ENCODE assay signal across 7 cellular contexts in genomic region chr5:179827684-179828083, GRCh38. TPM values are rescaled to one million over a fixed set of nuclear protein-coding genes. Genes with fewer than 3 reads are reported as not detected.
A peak's percentile ranks its signal among the peaks of the same experiment; 100 is the strongest.
DNase-seq lines count a peak whose midpoint lies in the region; ATAC-seq and TF ChIP-seq lines count a peak whose summit lies in the region.

No MANE protein-coding gene starts in this region.

- CTCF ChIA-PET in WTC11 (lab: Charles Lee), result interaction anchor here (0.9 to 1.6 kb wide), 2 partner anchors 26 to 65 kb away, joined by 4 to 16 read pairs; no protein-coding TSS in a partner anchor

- H3K27me3 Mint-ChIP-seq in WTC11 (ENCODE audit: low read depth), result no peaks in the 10 kb centered on the region

- peaks cover 30% of the 10 kb centered on the region for H3K4me1 Mint-ChIP-seq in WTC11

- TF ChIP-seq CTCF in WTC11 (IDR thresholded peaks at IDR 0.05), result no peak
- no peak for TF ChIP-seq CTCF in cardiac muscle cell (IDR thresholded peaks at IDR 0.05; ENCODE audit: low read depth, low read length)

- no peaks in the 10 kb centered on the region for H3K27me3 ChIP-seq in cardiac muscle cell

- H3K36me3 ChIP-seq in cardiac muscle cell, result peaks cover 56% of the 10 kb centered on the region

- no peaks in the 10 kb centered on the region for H3K9me3 ChIP-seq in cardiac muscle cell (ENCODE audit: low read depth)

- peak overlapping the region; percentile 42 for H3K27ac Mint-ChIP-seq in WTC11

- H3K4me3 ChIP-seq in cardiac muscle cell, result no peak overlapping the region

- H3K4me3 Mint-ChIP-seq in WTC11, result no peak overlapping the region

- peaks cover 84% of the 10 kb centered on the region for H3K36me3 Mint-ChIP-seq in WTC11

- peak; percentile 58 for ATAC-seq in WTC11
- no peak for ATAC-seq in GM18873 (IDR thresholded peaks at IDR 0.05; ENCODE audit: low FRiP score, unreplicated experiment)
- no peak for ATAC-seq in HG02571 (IDR thresholded peaks at IDR 0.05; ENCODE audit: unreplicated experiment)

- POLR2A ChIA-PET in WTC11 (lab: Charles Lee), result interaction anchor here (0.5 kb wide), 1 partner anchor 126 kb away, joined by 5 read pairs; no protein-coding TSS in a partner anchor

- peak overlapping the region; percentile 6 for H3K27ac ChIP-seq in cardiac muscle cell

- in situ Hi-C loops in KBM-7 (cut with MboI; ENCODE audit: low pct_unique_long_range_greater_than_20kb, low sequenced_read_pairs), result no loop called here

- DNase-seq in KBM-7 (peak; percentile 76), WTC11 (ENCODE audit: low spot score) (no peak), cardiac muscle cell (ENCODE audit: low read depth in 1 of 2, low spot score in 1 of 2) (no peak), NCI-H2196 (lab: John Stamatoyannopoulos, UW; ENCODE audit: unreplicated experiment) (no peak)
- peak; percentile 39 to 46 for DNase-seq in stimulated activated CD8-positive, alpha-beta memory T cell treated with anti-CD3 and anti-CD28 coated beads, Interleukin-7, amount 100 ng/mL, for 4 hours (ENCODE audit: low read depth in 2 of 2)

- H3K4me1 ChIP-seq in cardiac muscle cell (ENCODE audit: low read depth), result no peaks in the 10 kb centered on the region

- 0 out of 2 replicates have a peak, but pooled peaks cover 4% of the 10 kb centered on the region for H3K9me3 Mint-ChIP-seq in WTC11

TF ChIP-seq in WTC11, 78 proteins besides CTCF, POLR2A, EP300 and RAD21 (continues in another document):
- TF ChIP-seq AFF4 (CRISPR knock-in tag; IDR thresholded peaks at IDR 0.05; ENCODE audit: borderline replicate concordance), result no peak
- TF ChIP-seq FOXK1 (CRISPR knock-in tag; IDR thresholded peaks at IDR 0.05), result no peak
- no peak for TF ChIP-seq SP1 (CRISPR knock-in tag; conservative IDR thresholded peaks at IDR 0.05)
- TF ChIP-seq PREB (CRISPR knock-in tag; IDR thresholded peaks at IDR 0.05; ENCODE audit: borderline replicate concordance), result no peak
- no peak for TF ChIP-seq CREM (CRISPR knock-in tag; IDR thresholded peaks at IDR 0.05)
- no peak for TF ChIP-seq USF2 (CRISPR knock-in tag; IDR thresholded peaks at IDR 0.05)
- TF ChIP-seq ZNF396 (CRISPR knock-in tag; IDR thresholded peaks at IDR 0.05; ENCODE audit: borderline replicate concordance), result no peak
- no peak for TF ChIP-seq SMAD4 (CRISPR knock-in tag; IDR thresholded peaks at IDR 0.05)
- TF ChIP-seq ZNF281 (CRISPR knock-in tag; IDR thresholded peaks at IDR 0.05), result no peak
- no peak for TF ChIP-seq OVOL2 (CRISPR knock-in tag; IDR thresholded peaks at IDR 0.05; ENCODE audit: borderline replicate concordance)
- TF ChIP-seq ZNF423 (CRISPR knock-in tag; IDR thresholded peaks at IDR 0.05), result no peak
- TF ChIP-seq ZNF219 (CRISPR knock-in tag; IDR thresholded peaks at IDR 0.05; ENCODE audit: borderline replicate concordance), result no peak
- TF ChIP-seq CBFB (CRISPR knock-in tag; IDR thresholded peaks at IDR 0.05; ENCODE audit: low read depth), result no peak
- TF ChIP-seq AR (CRISPR knock-in tag; IDR thresholded peaks at IDR 0.05), result no peak

RNA-seq across cellular contexts. Expression of gene SQSTM1, which starts 7.0 kb away (rescaled TPM):
- 78.5 to 95.2 TPM (median 86.5 TPM) in 3 replicates for total RNA-seq in WTC11 (2021)
- 110 and 115 TPM in 2 replicates for total RNA-seq in cardiac muscle cell
- polyA plus RNA-seq in cardiac muscle cell, result 108 and 144 TPM in 2 replicates

RNA-seq across cellular contexts. Expression of gene MGAT4B, which starts 21.0 kb away (rescaled TPM):
- 127 to 151 TPM (median 135 TPM) in 3 replicates for total RNA-seq in WTC11 (2021)
- total RNA-seq in cardiac muscle cell, result 192 and 196 TPM in 2 replicates
- polyA plus RNA-seq in cardiac muscle cell, result 184 and 221 TPM in 2 replicates

RNA-seq across cellular contexts. Expression of gene MRNIP, which starts 30.9 kb away (rescaled TPM):
- total RNA-seq in WTC11 (2021) (35.2 to 42.0 TPM (median 36.7 TPM) in 3 replicates), cardiac muscle cell (48.0 and 57.5 TPM in 2 replicates)
- polyA plus RNA-seq in cardiac muscle cell, result 28.8 and 40.3 TPM in 2 replicates

RNA-seq across cellular contexts. Expression of gene LTC4S, which starts 33.9 kb away (rescaled TPM):
- 2.6 to 4.5 TPM (median 3.0 TPM) in 3 replicates for total RNA-seq in WTC11 (2021)
- total RNA-seq in cardiac muscle cell, result 5.3 and 10.2 TPM in 2 replicates
- 7.8 and 14.0 TPM in 2 replicates for polyA plus RNA-seq in cardiac muscle cell

Comparison
In these comparisons a context has a peak if more than half of its experiments do, and no peak if none do; other contexts are left out.
1. DNase-seq: peak in KBM-7 (single experiment) and stimulated activated CD8-positive, alpha-beta memory T cell treated with anti-CD3 and anti-CD28 coated beads, Interleukin-7, amount 100 ng/mL, for 4 hours (2 of 2); none in WTC11 (single experiment), cardiac muscle cell (0 of 2) and NCI-H2196 (single experiment).